Comparison of ENCODE assay signal across 29 cellular contexts in genomic region chr10:101663097-101663496, GRCh38.
"Had no signal": no experiment of that assay in that cellular context is flagged by ENCODE, and none has a peak within 500 bp of the region (broad histone marks: within the 10 kb centered on the region; RNA-seq: fewer than 3 reads in every experiment).

No MANE protein-coding gene starts in this region.

- H3K27me3 ChIP-seq: ascending aorta, MG63, SJCRH30 had no signal

- H3K9me3 ChIP-seq: ascending aorta, MG63, SJCRH30 had no signal

- ATAC-seq: activated CD8-positive, alpha-beta T cell treated with anti-CD3 and anti-CD28 coated beads for 36 hours; activated T-cell treated with anti-CD3 and anti-CD28 coated beads, Interleukin-2, amount 50 U/mL, for 72 hours; Panc1 had no signal

- DNase-seq: activated CD4-positive, alpha-beta T cell treated with anti-CD3 and anti-CD28 coated beads, Interleukin-2, amount 10 ng/mL, durations not matched to agents 24 days and 14 days; activated CD4-positive, alpha-beta T cell treated with anti-CD3 and anti-CD28 coated beads, Interleukin-2, amount 50 U/mL, for 4 hours; activated CD8-positive, alpha-beta T cell treated with anti-CD3 and anti-CD28 coated beads for 36 hours; activated gamma-delta T cell; activated naive CD4-positive, alpha-beta T cell treated with Interleukin-2 at 50 U/mL for 16 hours; activated naive CD8-positive, alpha-beta T cell treated with anti-CD3 and anti-CD28 coated beads, Interleukin-2, amount 10 ng/mL, durations not matched to agents 7 days and 5 days; activated T-cell treated with anti-CD3 and anti-CD28 coated beads, Interleukin-2, amount 50 U/mL, for 1 hour; activated T-cell treated with anti-CD3 and anti-CD28 coated beads, Interleukin-2, amount 50 U/mL, for 72 hours; amygdala; Kasumi-1; KG1; MG63; NCI-H1048; NCI-H1105 treated with DMSO at 0.1 percent for 48 hours; NCI-H1436; NCI-H1694; NCI-H1930; NCI-H2081 treated with DMSO at 0.1 percent for 48 hours; NCI-H345; NCI-H510A treated with DMSO at 0.1 percent for 48 hours; NCI-H526 treated with DMSO at 0.1 percent for 48 hours; NCI-H774; SHP77; SJCRH30; T1000; WERI-Rb-1 had no signal

- H3K4me1 ChIP-seq: ascending aorta, SJCRH30 had no signal

- H3K4me3 ChIP-seq: ascending aorta, MG63, SJCRH30, SK-N-MC had no signal

- H3K27ac ChIP-seq: ascending aorta, SJCRH30, SK-N-MC, WERI-Rb-1 had no signal
